ENCODE assay signal across 23 cellular contexts in the genomic region with DNA sequence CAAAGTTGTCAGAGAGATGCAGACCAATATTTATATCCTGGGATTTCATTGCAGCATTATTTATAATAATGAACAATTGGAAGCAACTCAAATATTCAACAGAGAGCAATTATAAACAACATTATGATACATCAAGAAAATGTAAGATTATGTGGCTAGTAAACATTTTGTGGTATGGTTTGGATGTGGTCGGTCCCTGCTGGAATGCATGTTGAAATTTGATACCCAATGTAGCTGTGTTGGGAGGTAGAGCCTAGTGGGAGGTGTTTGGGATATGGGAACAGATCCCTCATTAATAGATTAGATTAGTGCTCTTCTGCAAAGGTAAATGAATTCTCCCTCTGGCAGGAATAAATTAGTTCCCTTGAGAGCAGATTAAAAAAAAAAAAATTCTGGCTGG.
"Had no signal": no experiment of that assay in that cellular context is flagged by ENCODE, and none has a peak within 500 bp of the region (broad histone marks: within the 10 kb centered on the region; RNA-seq: fewer than 3 reads in every experiment).

No MANE protein-coding gene starts in this region.

- H3K36me3 ChIP-seq: gastrocnemius medialis, prostate gland, sigmoid colon, spleen, thoracic aorta, tibial nerve, upper lobe of left lung, uterus had no signal

- H3K27me3 ChIP-seq: dorsolateral prefrontal cortex, gastrocnemius medialis, sigmoid colon, spleen, tibial nerve, upper lobe of left lung, uterus had no signal

- DNase-seq: dorsolateral prefrontal cortex; effector CD4-positive, alpha-beta T cell; foreskin fibroblast; gastrocnemius medialis; head of caudate nucleus; kidney; mesendoderm; midbrain; naive thymus-derived CD4-positive, alpha-beta T cell; nephron progenitor cell; nucleus accumbens; right cardiac atrium; sigmoid colon; spleen; stimulated activated CD4-positive, alpha-beta T cell treated with anti-CD3 and anti-CD28 coated beads, Interleukin-4, amount 100 ng/mL, for 4 hours; uterus had no signal

- H3K9me3 ChIP-seq: gastrocnemius medialis, prostate gland, thoracic aorta, upper lobe of left lung, uterus had no signal

- H3K4me1 ChIP-seq: gastrocnemius medialis, prostate gland, sigmoid colon, spleen, tibial nerve, upper lobe of left lung, uterus had no signal

- H3K27ac ChIP-seq: dorsolateral prefrontal cortex, epithelial cell of prostate, gastrocnemius medialis, prostate gland, sigmoid colon, skin epidermis, spleen, thoracic aorta, tibial nerve, upper lobe of left lung, uterus had no signal

- H3K4me3 ChIP-seq: dorsolateral prefrontal cortex, gastrocnemius medialis, lung, prostate gland, sigmoid colon, skin epidermis, spleen, thoracic aorta, tibial nerve, upper lobe of left lung, uterus had no signal
